ENCODE assay signal across 15 cellular contexts in the genomic region with DNA sequence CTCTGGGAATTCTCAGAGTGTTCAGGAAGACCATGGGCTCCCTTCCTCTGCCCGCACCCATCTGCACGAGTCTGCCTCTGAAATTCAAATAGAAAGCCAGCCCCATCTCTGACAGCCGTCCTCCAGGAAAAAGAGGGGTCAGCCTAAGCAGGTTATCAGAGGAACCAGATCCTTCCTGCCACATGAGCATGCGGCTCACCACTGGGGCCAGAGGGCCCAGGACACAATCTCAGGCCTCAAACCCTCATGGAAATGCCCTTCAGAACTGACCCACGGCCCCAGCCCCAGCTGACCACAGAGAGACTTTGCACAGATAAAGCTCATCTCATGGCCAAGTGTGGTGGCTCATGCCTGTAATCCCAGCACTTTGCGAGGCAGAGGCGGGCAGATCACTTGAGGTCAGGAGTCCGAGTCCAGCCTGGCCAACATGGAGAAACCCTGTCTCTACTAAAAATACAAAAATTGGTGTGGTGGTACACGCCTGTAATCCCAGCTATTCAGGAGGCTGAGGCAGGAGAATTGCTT. TPM values are rescaled to one million over a fixed set of nuclear protein-coding genes. Genes with fewer than 3 reads are reported as not detected.
DNase-seq lines count a peak whose midpoint lies in the region; ATAC-seq and TF ChIP-seq lines count a peak whose summit lies in the region.
"Had no signal": no experiment of that assay in that cellular context is flagged by ENCODE, and none has a peak within 500 bp of the region (broad histone marks: within the 10 kb centered on the region; RNA-seq: fewer than 3 reads in every experiment).

No MANE protein-coding gene starts in this region.

- no peak for ATAC-seq in RWPE2 (ENCODE audit: low read depth)
- ATAC-seq in activated CD4-positive, alpha-beta T cell treated with anti-CD3 and anti-CD28 coated beads for 36 hours: no peak
- ATAC-seq: PC-3 had no signal

- TF ChIP-seq POLR2A in esophagus squamous epithelium (IDR thresholded peaks at IDR 0.05): no peak
- TF ChIP-seq POLR2A in testis (IDR thresholded peaks at IDR 0.05): no peak

- H3K27me3 ChIP-seq in RWPE2 (ENCODE audit: insufficient read depth, poor library complexity, severe bottlenecking) (no peaks in the 10 kb centered on the region), esophagus squamous epithelium (no peaks in the 10 kb centered on the region), mesenchymal stem cell (ENCODE audit: control insufficient read depth in 1 of 2, insufficient read depth in 1 of 2, low read length in 2 of 2) (no peaks in the 10 kb centered on the region), testis (no peaks in the 10 kb centered on the region)
- no peaks in the 10 kb centered on the region for H3K27me3 ChIP-seq in effector memory CD4-positive, alpha-beta T cell (replicated peaks; ENCODE audit: control insufficient read depth, insufficient read depth, low read length, poor library complexity, severe bottlenecking)

- intact Hi-C loops in esophagus squamous epithelium (cut with DNase I) (no loop called here), testis (cut with DNase I; ENCODE audit: low total_unique reads) (no loop called here)
- intact Hi-C loops in activated CD4-positive, alpha-beta T cell treated with anti-CD3 and anti-CD28 coated beads for 36 hours (cut with DNase I, micrococcal nuclease): no loop called here

- no peak overlapping the region for H4K91ac ChIP-seq in mesenchymal stem cell (ENCODE audit: low read length)

- H3K4me1 Mint-ChIP-seq in activated CD4-positive, alpha-beta T cell treated with anti-CD3 and anti-CD28 coated beads for 36 hours: peaks cover 67% of the 10 kb centered on the region

- H3K9me3 ChIP-seq in RWPE2 (ENCODE audit: severe bottlenecking) (no peaks in the 10 kb centered on the region), esophagus squamous epithelium (no peaks in the 10 kb centered on the region), mesenchymal stem cell (ENCODE audit: control insufficient read depth, low read length) (no peaks in the 10 kb centered on the region), testis (no peaks in the 10 kb centered on the region)
- no peaks in the 10 kb centered on the region for H3K9me3 ChIP-seq in effector memory CD4-positive, alpha-beta T cell (ENCODE audit: control insufficient read depth, low read length)

- no peak overlapping the region for H2AFZ ChIP-seq in mesenchymal stem cell (ENCODE audit: low read depth, low read length)

- WGBS in esophagus squamous epithelium, 2 donors: 78 to 79% methylated on average over 5 to 8 of the region's 9 CpGs
- 50% methylated on average over 9 of the region's 9 CpGs for WGBS in mesenchymal stem cell
- 45 to 54% methylated on average over 5 to 9 of the region's 9 CpGs for WGBS in testis, 2 donors

- peaks cover 39% of the 10 kb centered on the region for H3K36me3 ChIP-seq in RWPE2 (ENCODE audit: low read depth)
- H3K36me3 ChIP-seq in esophagus squamous epithelium: no peaks in the 10 kb centered on the region
- peaks cover 19 to 29% of the 10 kb centered on the region in 2 experiments for H3K36me3 ChIP-seq in mesenchymal stem cell (ENCODE audit: control insufficient read depth in 1 of 2, insufficient read depth in 2 of 2, low read depth in 1 of 2, low read length in 2 of 2)
- H3K36me3 ChIP-seq in testis (ENCODE audit: low read depth, missing control alignments): no peaks in the 10 kb centered on the region
- H3K36me3 ChIP-seq in effector memory CD4-positive, alpha-beta T cell (ENCODE audit: control insufficient read depth, insufficient read depth, low read length): peaks cover 14% of the 10 kb centered on the region

- no peak overlapping the region for H3K23ac ChIP-seq in mesenchymal stem cell (ENCODE audit: low read length in 2 of 2)

- no peak for DNase-seq in RWPE2 (ENCODE audit: low spot score)
- no peak for DNase-seq in esophagus squamous epithelium (lab: John Stamatoyannopoulos, UW)
- peak; percentile 54 for DNase-seq in mesenchymal stem cell
- DNase-seq in testis: no peak
- no peak for DNase-seq in activated CD8-positive, alpha-beta memory T cell treated with anti-CD3 and anti-CD28 coated beads for 24 hours
- no peak for DNase-seq in effector memory CD4-positive, alpha-beta T cell
- DNase-seq in activated CD4-positive, alpha-beta T cell treated with anti-CD3 and anti-CD28 coated beads for 36 hours: no peak
- no peak for DNase-seq in activated CD4-positive, CD25-positive, alpha-beta regulatory T cell (lab: John Stamatoyannopoulos, UW)
- DNase-seq: GOT3; NCI-H345; PC-3; stimulated activated CD4-positive, alpha-beta T cell treated with anti-CD3 and anti-CD28 coated beads, Interleukin-1b, Interleukin-23, amount 100 ng/mL, for 48 hours; T-helper 9 cell had no signal

- H3K4me3 Mint-ChIP-seq in activated CD4-positive, alpha-beta T cell treated with anti-CD3 and anti-CD28 coated beads for 36 hours: no peak overlapping the region

- no peak overlapping the region for H3K4me2 ChIP-seq in mesenchymal stem cell (ENCODE audit: low read length, poor library complexity, severe bottlenecking)

- POLR2A ChIA-PET in activated CD4-positive, alpha-beta T cell treated with anti-CD3 and anti-CD28 coated beads for 36 hours (lab: Charles Lee): interaction anchor here (0.7 to 2.7 kb wide), 4 partner anchors 41 to 1552 kb away, joined by 3 to 13 read pairs (median 6); a partner anchor contains a TSS

- peaks cover 92% of the 10 kb centered on the region for H3K4me1 ChIP-seq in RWPE2 (ENCODE audit: insufficient read depth, poor library complexity, severe bottlenecking)
- H3K4me1 ChIP-seq in esophagus squamous epithelium: peaks cover 21 to 97% (median 74%) of the 10 kb centered on the region in 3 donors
- H3K4me1 ChIP-seq in mesenchymal stem cell (ENCODE audit: control insufficient read depth, insufficient read depth, low read depth, low read length): peaks cover 42% of the 10 kb centered on the region
- peaks cover 51% of the 10 kb centered on the region for H3K4me1 ChIP-seq in testis
- H3K4me1 ChIP-seq in effector memory CD4-positive, alpha-beta T cell (ENCODE audit: control insufficient read depth, insufficient read depth, low read length, poor library complexity, severe bottlenecking): peaks cover 52% of the 10 kb centered on the region

- no peak for TF ChIP-seq CTCF in RWPE2 (IDR thresholded peaks at IDR 0.05; ENCODE audit: poor library complexity, severe bottlenecking)
- no peak for TF ChIP-seq CTCF in esophagus squamous epithelium (IDR thresholded peaks at IDR 0.05)
- TF ChIP-seq CTCF in testis (IDR thresholded peaks at IDR 0.05): no peak

- peaks cover 1% of the 10 kb centered on the region for H3K79me1 ChIP-seq in mesenchymal stem cell (replicated peaks; ENCODE audit: low read length, poor library complexity, severe bottlenecking)

- CTCF ChIA-PET in activated CD4-positive, alpha-beta T cell treated with anti-CD3 and anti-CD28 coated beads for 36 hours (lab: Charles Lee): interaction anchor here (1.2 to 9.9 kb wide), 3 partner anchors 14 to 60 kb away, joined by 5 to 69 read pairs (median 5); a partner anchor contains a TSS

- no peaks in the 10 kb centered on the region for H3K36me3 Mint-ChIP-seq in activated CD4-positive, alpha-beta T cell treated with anti-CD3 and anti-CD28 coated beads for 36 hours (ENCODE audit: low read depth)
- H3K36me3 Mint-ChIP-seq: activated naive CD8-positive, alpha-beta T cell had no signal

- H3K4me3 ChIP-seq in RWPE2 (ENCODE audit: severe bottlenecking) (no peak overlapping the region), esophagus squamous epithelium (no peak overlapping the region), mesenchymal stem cell (ENCODE audit: insufficient read depth in 1 of 2, low read depth in 1 of 2, low read length in 2 of 2) (no peak overlapping the region), testis (no peak overlapping the region)
- no peak overlapping the region for H3K4me3 ChIP-seq in effector memory CD4-positive, alpha-beta T cell (ENCODE audit: insufficient read depth, low read depth, low read length, poor library complexity, severe bottlenecking)

- H3K9ac ChIP-seq in mesenchymal stem cell (ENCODE audit: low read length): peak overlapping the region; percentile 12

- no peak overlapping the region for H3K14ac ChIP-seq in mesenchymal stem cell (ENCODE audit: low read length in 2 of 2)

- no peaks in the 10 kb centered on the region for H3K27me3 Mint-ChIP-seq in activated CD4-positive, alpha-beta T cell treated with anti-CD3 and anti-CD28 coated beads for 36 hours
- H3K27me3 Mint-ChIP-seq: activated naive CD8-positive, alpha-beta T cell had no signal

- H3K9me3 Mint-ChIP-seq in activated CD4-positive, alpha-beta T cell treated with anti-CD3 and anti-CD28 coated beads for 36 hours (ENCODE audit: low read depth): no peaks in the 10 kb centered on the region

- H3K27ac ChIP-seq in RWPE2 (ENCODE audit: poor library complexity, severe bottlenecking): peak overlapping the region; percentile 100
- H3K27ac ChIP-seq in esophagus squamous epithelium: peak overlapping the region in 3 of 4 donors; percentile 45 to 77 (median 70)
- no peak overlapping the region for H3K27ac ChIP-seq in mesenchymal stem cell (ENCODE audit: low read length, poor library complexity, severe bottlenecking)
- peak overlapping the region; percentile 3 to 81 for H3K27ac ChIP-seq in testis
- H3K27ac ChIP-seq in effector memory CD4-positive, alpha-beta T cell (ENCODE audit: insufficient read depth, low read length, poor library complexity, severe bottlenecking): no peak overlapping the region
- H3K27ac ChIP-seq: C4-2B had no signal

- no peak overlapping the region for H2BK120ac ChIP-seq in mesenchymal stem cell (ENCODE audit: low read depth, low read length)

- peak overlapping the region; percentile 38 to 88 for H3K18ac ChIP-seq in mesenchymal stem cell (ENCODE audit: low read depth in 1 of 2, low read length in 2 of 2)

- no peak overlapping the region for H4K8ac ChIP-seq in mesenchymal stem cell (ENCODE audit: low read length)

- peak overlapping the region; percentile 64 for H2BK15ac ChIP-seq in mesenchymal stem cell (ENCODE audit: low read depth, poor library complexity, severe bottlenecking)

- no peak overlapping the region for H3K4ac ChIP-seq in mesenchymal stem cell (ENCODE audit: low read depth in 1 of 2, low read length in 2 of 2)

- H2AK5ac ChIP-seq in mesenchymal stem cell (ENCODE audit: low read length, severe bottlenecking): no peak overlapping the region

- no peak overlapping the region for H3K27ac Mint-ChIP-seq in activated CD4-positive, alpha-beta T cell treated with anti-CD3 and anti-CD28 coated beads for 36 hours
- H3K27ac Mint-ChIP-seq: activated naive CD8-positive, alpha-beta T cell had no signal

- peak overlapping the region in 1 of 2 experiments; percentile 44 for H2BK12ac ChIP-seq in mesenchymal stem cell (ENCODE audit: low read length in 2 of 2)

- no peak overlapping the region for H2BK5ac ChIP-seq in mesenchymal stem cell (ENCODE audit: low read depth, low read length, poor library complexity, severe bottlenecking)

RNA-seq across cellular contexts. Expression of a gene that starts 23.2 kb away (rescaled TPM):
- total RNA-seq in esophagus squamous epithelium (10 to 100 TPM; 18.2 to 44.4 (median 21.4) TPM), testis (10 to 100 TPM; 81.8 to 84.9 TPM)
- 90.4 TPM for polyA plus RNA-seq in mesenchymal stem cell (2013, experiment 1 of 2)
- 88.1 TPM for polyA plus RNA-seq in mesenchymal stem cell (2013, experiment 2 of 2)
- polyA plus RNA-seq in testis (ENCODE audit: insufficient read depth, low read depth, low replicate concordance): 89.6 TPM
- total RNA-seq in activated CD4-positive, alpha-beta T cell treated with anti-CD3 and anti-CD28 coated beads for 36 hours: 100 to 1,000 TPM in 1 of 2 experiments, 10 to 100 TPM in 1; 74.5 to 104 TPM

RNA-seq across cellular contexts. Expression of a gene that starts 41.4 kb away (rescaled TPM):
- total RNA-seq in esophagus squamous epithelium (1,000 to 10,000 TPM; 3,136 to 5,114 (median 4,044) TPM), testis (1,000 to 10,000 TPM in 1 of 2 donors, 100 to 1,000 TPM in 1; 733 to 1,607 TPM)
- polyA plus RNA-seq in mesenchymal stem cell (2013, experiment 1 of 2): 3,349 TPM
- polyA plus RNA-seq in mesenchymal stem cell (2013, experiment 2 of 2): 3,313 TPM
- 1,137 TPM for polyA plus RNA-seq in testis (ENCODE audit: insufficient read depth, low read depth, low replicate concordance)
- total RNA-seq in activated CD4-positive, alpha-beta T cell treated with anti-CD3 and anti-CD28 coated beads for 36 hours: 1,000 to 10,000 TPM; 3,424 to 4,221 TPM

RNA-seq across cellular contexts. Expression of a gene that starts 47.8 kb away (rescaled TPM):
- total RNA-seq in esophagus squamous epithelium (100 to 1,000 TPM in 1 of 4 donors, 10 to 100 TPM in 3; 39.5 to 117 (median 63.7) TPM), testis (100 to 1,000 TPM; 104 to 164 TPM)
- 19.7 TPM for polyA plus RNA-seq in mesenchymal stem cell (2013, experiment 1 of 2)
- polyA plus RNA-seq in mesenchymal stem cell (2013, experiment 2 of 2): 17.3 TPM
- 66.3 TPM for polyA plus RNA-seq in testis (ENCODE audit: insufficient read depth, low read depth, low replicate concordance)
- 100 to 1,000 TPM; 125 to 139 TPM for total RNA-seq in activated CD4-positive, alpha-beta T cell treated with anti-CD3 and anti-CD28 coated beads for 36 hours

RNA-seq across cellular contexts. Expression of a gene that starts 49.4 kb away (rescaled TPM):
- total RNA-seq in esophagus squamous epithelium (under 1 TPM in 3 of 4 donors, not detected in 1; under 0.01 TPM), testis (under 1 TPM; under 0.01 TPM)
- not detected for polyA plus RNA-seq in mesenchymal stem cell (2013, experiment 1 of 2)
- not detected for polyA plus RNA-seq in mesenchymal stem cell (2013, experiment 2 of 2)
- not detected for polyA plus RNA-seq in testis (ENCODE audit: insufficient read depth, low read depth, low replicate concordance)
- total RNA-seq in activated CD4-positive, alpha-beta T cell treated with anti-CD3 and anti-CD28 coated beads for 36 hours: 1,000 to 10,000 TPM in 1 of 2 experiments, 100 to 1,000 TPM in 1; 385 to 1,689 TPM

RNA-seq across cellular contexts. Expression of a gene that starts 50.7 kb away (rescaled TPM):
- total RNA-seq in esophagus squamous epithelium: under 1 TPM in 3 of 4 donors, not detected in 1; under 0.01 TPM
- polyA plus RNA-seq in mesenchymal stem cell (2013, experiment 1 of 2): not detected
- polyA plus RNA-seq in mesenchymal stem cell (2013, experiment 2 of 2): not detected
- total RNA-seq in testis: under 1 TPM; under 0.01 TPM
- not detected for polyA plus RNA-seq in testis (ENCODE audit: insufficient read depth, low read depth, low replicate concordance)
- total RNA-seq in activated CD4-positive, alpha-beta T cell treated with anti-CD3 and anti-CD28 coated beads for 36 hours: 1,000 to 10,000 TPM in 1 of 2 experiments, 100 to 1,000 TPM in 1; 323 to 1,150 TPM

Comparison
In these comparisons a context has a peak if more than half of its experiments do, and no peak if none do; other contexts are left out.
1. H3K27ac ChIP-seq: peak in RWPE2 (single experiment), esophagus squamous epithelium (3 of 4) and testis (2 of 2); none in mesenchymal stem cell (single experiment) and effector memory CD4-positive, alpha-beta T cell (single experiment).